Comparison of ENCODE assay signal across 1 cellular context in genomic region chr1:180178511-180179161, GRCh38.
A peak's percentile ranks its signal among the peaks of the same experiment; 100 is the strongest.
TF ChIP-seq lines count a peak whose summit lies in the region.

No MANE protein-coding gene starts in this region.

TF ChIP-seq in K562, 482 proteins besides CTCF, POLR2A, EP300 and RAD21 (continued from another document and continues in another):
- TF ChIP-seq IRF9 (tag; IDR thresholded peaks at IDR 0.05) (no peak), CTBP1 (IDR thresholded peaks at IDR 0.05; ENCODE audit: borderline replicate concordance) (0 out of 2 replicates have a peak, but pooled peaks have one; percentile 17), PREB (CRISPR knock-in tag; IDR thresholded peaks at IDR 0.05) (peak; percentile 94; the same call in 1 of the 2 replicates), LEF1 (IDR thresholded peaks at IDR 0.05) (no peak), GABPB1 (CRISPR knock-in tag; IDR thresholded peaks at IDR 0.05) (peak; percentile 30; the same call in 1 of the 2 replicates), LCOR (CRISPR knock-in tag; IDR thresholded peaks at IDR 0.05) (peak; percentile 86; the same call in 1 of the 2 replicates), FOXK1 (CRISPR knock-in tag; IDR thresholded peaks at IDR 0.05; ENCODE audit: borderline replicate concordance) (no peak), NR2C1 (IDR thresholded peaks at IDR 0.05) (no peak), NR2C1 (tag; IDR thresholded peaks at IDR 0.05) (no peak), RAD51 (IDR thresholded peaks at IDR 0.05; ENCODE audit: borderline replicate concordance, low read depth) (no peak), TCF7 (IDR thresholded peaks at IDR 0.05; ENCODE audit: borderline replicate concordance) (no peak), ARHGAP35 (IDR thresholded peaks at IDR 0.05; ENCODE audit: partially characterized antibody) (no peak), ZNF592 (IDR thresholded peaks at IDR 0.05) (no peak), ZNF253 (CRISPR knock-in tag; conservative IDR thresholded peaks at IDR 0.05) (no peak), RCOR1 (IDR thresholded peaks at IDR 0.05; ENCODE audit: borderline replicate concordance in 1 of 2, low read depth in 2 of 2, low read length in 2 of 2) (0 out of 4 replicates have a peak, but pooled peaks of 1 of the 2 experiments have one; percentile 17), RB1 (IDR thresholded peaks at IDR 0.05; ENCODE audit: low read depth) (peak; percentile 76), TAF7 (tag; IDR thresholded peaks at IDR 0.05) (no peak), ZFP30 (CRISPR knock-in tag; IDR thresholded peaks at IDR 0.05; ENCODE audit: borderline replicate concordance) (no peak), THRB (CRISPR knock-in tag; conservative IDR thresholded peaks at IDR 0.05) (no peak), ZNF316 (IDR thresholded peaks at IDR 0.05) (no peak), CCNT2 (IDR thresholded peaks at IDR 0.05; ENCODE audit: borderline replicate concordance, extremely low read depth, insufficient read length, low read depth, low read length) (no peak), MBD1 (CRISPR knock-in tag; IDR thresholded peaks at IDR 0.05) (no peak), ZBTB33 (CRISPR knock-in tag; IDR thresholded peaks at IDR 0.05) (0 out of 2 replicates have a peak, but pooled peaks have one; percentile 27), ZNF165 (CRISPR knock-in tag; IDR thresholded peaks at IDR 0.05; ENCODE audit: borderline replicate concordance) (no peak), JUND (IDR thresholded peaks at IDR 0.05; ENCODE audit: borderline replicate concordance, low read depth, low read length) (0 out of 2 replicates have a peak, but pooled peaks have one; percentile 23), JUND (tag; IDR thresholded peaks at IDR 0.05; ENCODE audit: borderline replicate concordance, low read depth, low read length) (no peak), SRSF3 (IDR thresholded peaks at IDR 0.05; ENCODE audit: insufficient read depth, low read length) (no peak), TBP (optimal IDR thresholded peaks at IDR 0.05; ENCODE audit: low read depth, low read length) (no peak), E2F3 (CRISPR knock-in tag; IDR thresholded peaks at IDR 0.05) (no peak), NFE2L1 (tag; IDR thresholded peaks at IDR 0.05; ENCODE audit: borderline replicate concordance, low read depth) (no peak), NEUROD1 (IDR thresholded peaks at IDR 0.05; ENCODE audit: borderline replicate concordance, low read depth, low read length, partially characterized antibody) (no peak), ZNF121 (CRISPR knock-in tag; conservative IDR thresholded peaks at IDR 0.05) (no peak), DEAF1 (CRISPR knock-in tag; IDR thresholded peaks at IDR 0.05) (peak; percentile 86), ZNF740 (CRISPR knock-in tag; IDR thresholded peaks at IDR 0.05) (0 out of 2 replicates have a peak, but pooled peaks have one; percentile 16), ZNF740 (tag; IDR thresholded peaks at IDR 0.05) (no peak), ZNF780A (CRISPR knock-in tag; IDR thresholded peaks at IDR 0.05) (no peak), TFAP4 (CRISPR knock-in tag; IDR thresholded peaks at IDR 0.05; ENCODE audit: borderline replicate concordance) (peak; percentile 65; the same call in 1 of the 2 replicates), ZNF24 (IDR thresholded peaks at IDR 0.05) (no peak), ARID3A (IDR thresholded peaks at IDR 0.05; ENCODE audit: borderline replicate concordance, low read depth, low read length) (no peak), KDM5B (IDR thresholded peaks at IDR 0.05; ENCODE audit: insufficient replicate concordance, low read depth, low read length) (no peak), HCFC1 (IDR thresholded peaks at IDR 0.05; ENCODE audit: low read depth, low read length) (0 out of 2 replicates have a peak, but pooled peaks have one; percentile 12), SIN3B (IDR thresholded peaks at IDR 0.05; ENCODE audit: low read depth) (no peak), SP1 (CRISPR knock-in tag; IDR thresholded peaks at IDR 0.05) (no peak), BRD4 (IDR thresholded peaks at IDR 0.05) (no peak), SMARCA4 (IDR thresholded peaks at IDR 0.05) (no peak), ZBTB7A (IDR thresholded peaks at IDR 0.05; ENCODE audit: borderline replicate concordance, control insufficient read depth, low read depth, low read length) (no peak), TEAD4 (IDR thresholded peaks at IDR 0.05; ENCODE audit: low read length) (no peak), TEAD4 (CRISPR knock-in tag; IDR thresholded peaks at IDR 0.05; ENCODE audit: borderline replicate concordance) (no peak)
